Comparison of ENCODE assay signal across 8 cellular contexts in genomic region chr4:26859762-26860156, GRCh38. TPM values are rescaled to one million over a fixed set of nuclear protein-coding genes. Genes with fewer than 3 reads are reported as not detected.
DNase-seq lines count a peak whose midpoint lies in the region; ATAC-seq and TF ChIP-seq lines count a peak whose summit lies in the region.

No MANE protein-coding gene starts in this region.

- 69% methylated on average over 4 of the region's 5 CpGs for WGBS in mesenchymal stem cell

- H4K8ac ChIP-seq in mesenchymal stem cell (ENCODE audit: low read length) = peak overlapping the region; percentile 76

- H3K27ac ChIP-seq in right atrium auricular region (peak overlapping the region in 1 of 2 donors; percentile 91), mesenchymal stem cell (ENCODE audit: low read length, poor library complexity, severe bottlenecking) (no peak overlapping the region)

- no peak overlapping the region for H2AK5ac ChIP-seq in mesenchymal stem cell (ENCODE audit: low read length, severe bottlenecking)

- intact Hi-C loops in cardiac septum (cut with DNase I) = loop anchor here (5.0 kb wide), 4 partner anchors 47 to 537 kb away; partner anchors contain the start of gene RBPJ

- peak overlapping the region; percentile 91 for H3K9ac ChIP-seq in mesenchymal stem cell (ENCODE audit: low read length)

- H3K27me3 ChIP-seq in right atrium auricular region (no peaks in the 10 kb centered on the region), mesenchymal stem cell (ENCODE audit: control insufficient read depth in 1 of 2, insufficient read depth in 1 of 2, low read length in 2 of 2) (no peaks in the 10 kb centered on the region)

- peak overlapping the region in 1 of 2 experiments; percentile 47 for H3K23ac ChIP-seq in mesenchymal stem cell (ENCODE audit: low read length in 2 of 2)

- H3K4me3 ChIP-seq in right atrium auricular region (peak overlapping the region; percentile 73 to 92), astrocyte of the cerebellum (ENCODE audit: low read depth, low read length) (peak overlapping the region; percentile 79), mesenchymal stem cell (ENCODE audit: insufficient read depth in 1 of 2, low read depth in 1 of 2, low read length in 2 of 2) (peak overlapping the region in 1 of 2 experiments; percentile 94)

- DNase-seq in right atrium auricular region (ENCODE audit: low spot score) (no peak), cardiac septum (ENCODE audit: low spot score) (no peak), astrocyte of the cerebellum (ENCODE audit: low read depth) (no peak), mesenchymal stem cell (no peak), NOMO-1 treated with DMSO at 0.1 percent for 48 hours (lab: John Stamatoyannopoulos, UW; ENCODE audit: unreplicated experiment) (no peak), pons (ENCODE audit: low spot score) (no peak)

- peak overlapping the region in 1 of 2 experiments; percentile 93 for H3K18ac ChIP-seq in mesenchymal stem cell (ENCODE audit: low read depth in 1 of 2, low read length in 2 of 2)

- H3K4me2 ChIP-seq in mesenchymal stem cell (ENCODE audit: low read length, poor library complexity, severe bottlenecking) = peak overlapping the region; percentile 78

- TF ChIP-seq CTCF in right atrium auricular region (IDR thresholded peaks at IDR 0.05) (no peak), astrocyte of the cerebellum (IDR thresholded peaks at IDR 0.05; ENCODE audit: low read depth, low read length, missing control alignments) (no peak)

- H3K36me3 ChIP-seq in right atrium auricular region (no peaks in the 10 kb centered on the region), mesenchymal stem cell (ENCODE audit: control insufficient read depth in 1 of 2, insufficient read depth in 2 of 2, low read depth in 1 of 2, low read length in 2 of 2) (no peaks in the 10 kb centered on the region)

- no peak overlapping the region for H2AFZ ChIP-seq in mesenchymal stem cell (ENCODE audit: low read depth, low read length)

- peak overlapping the region; percentile 69 to 98 for H2BK12ac ChIP-seq in mesenchymal stem cell (ENCODE audit: low read length in 2 of 2)

- no peak overlapping the region for H3K4ac ChIP-seq in mesenchymal stem cell (ENCODE audit: low read depth in 1 of 2, low read length in 2 of 2)

- H3K79me1 ChIP-seq in mesenchymal stem cell (replicated peaks; ENCODE audit: low read length, poor library complexity, severe bottlenecking) = peaks cover 4% of the 10 kb centered on the region

- H3K4me1 ChIP-seq in right atrium auricular region (peaks cover 0 to 58% of the 10 kb centered on the region in 2 donors), mesenchymal stem cell (ENCODE audit: control insufficient read depth, insufficient read depth, low read depth, low read length) (peaks cover 2% of the 10 kb centered on the region)

- H3K14ac ChIP-seq in mesenchymal stem cell (ENCODE audit: low read length in 2 of 2) = no peak overlapping the region

- no peak overlapping the region for H2BK120ac ChIP-seq in mesenchymal stem cell (ENCODE audit: low read depth, low read length)

- in situ Hi-C loops in astrocyte of the cerebellum (cut with HindIII; ENCODE audit: low sequenced_read_pairs) = no loop called here

- no peak overlapping the region for H2BK5ac ChIP-seq in mesenchymal stem cell (ENCODE audit: low read depth, low read length, poor library complexity, severe bottlenecking)

- H3K9me3 ChIP-seq in right atrium auricular region (no peaks in the 10 kb centered on the region), mesenchymal stem cell (ENCODE audit: control insufficient read depth, low read length) (no peaks in the 10 kb centered on the region)

- H2BK15ac ChIP-seq in mesenchymal stem cell (ENCODE audit: low read depth, poor library complexity, severe bottlenecking) = no peak overlapping the region

- ATAC-seq in HG03095 (IDR thresholded peaks at IDR 0.05; ENCODE audit: unreplicated experiment) (no peak), GM18858 (IDR thresholded peaks at IDR 0.05; ENCODE audit: unreplicated experiment) (no peak)

- peak overlapping the region; percentile 73 for H4K91ac ChIP-seq in mesenchymal stem cell (ENCODE audit: low read length)

RNA-seq across cellular contexts. Expression of gene STIM2, which starts 0.9 kb away (rescaled TPM):
- total RNA-seq in right atrium auricular region (10 to 100 TPM in 1 of 2 donors, 1 to 10 TPM in 1; 9.2 to 10.5 TPM), cardiac septum (10.1 TPM)
- 22.3 TPM for polyA plus RNA-seq in mesenchymal stem cell (2013, experiment 1 of 2)
- polyA plus RNA-seq in mesenchymal stem cell (2013, experiment 2 of 2) = 20.4 TPM
